21 cellular contexts compared by ENCODE assay signal in the genomic region with DNA sequence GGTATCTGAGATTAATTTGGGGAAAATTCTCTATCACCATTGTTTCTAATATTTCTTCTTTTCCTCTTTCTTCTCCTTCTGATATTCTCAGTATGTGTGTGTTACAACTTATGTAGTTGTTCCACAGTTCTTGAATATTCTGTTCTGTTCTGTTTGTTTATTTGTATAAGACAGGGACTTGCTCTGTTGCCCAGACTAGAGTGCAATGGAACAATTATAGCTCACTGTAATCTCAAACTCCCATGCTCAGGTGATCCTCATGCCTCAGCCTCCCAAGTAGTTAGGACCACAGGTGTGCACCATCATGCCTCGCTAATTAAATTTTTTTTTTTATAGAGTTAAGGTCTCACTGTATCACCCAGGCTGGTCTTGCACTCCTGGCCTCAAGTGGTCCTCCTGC.
"Had no signal": no experiment of that assay in that cellular context is flagged by ENCODE, and none has a peak within 500 bp of the region (broad histone marks: within the 10 kb centered on the region; RNA-seq: fewer than 3 reads in every experiment).

No MANE protein-coding gene starts in this region.

- H3K4me1 Mint-ChIP-seq: activated CD4-positive, alpha-beta memory T cell treated with anti-CD3 and anti-CD28 coated beads, Interleukin-2, amount 10 ng/mL, durations not matched to agents 7 days and 5 days; activated CD8-positive, alpha-beta memory T cell treated with anti-CD3 and anti-CD28 coated beads, Interleukin-2, amount 10 ng/mL, durations not matched to agents 7 days and 5 days; activated naive CD8-positive, alpha-beta T cell treated with anti-CD3 and anti-CD28 coated beads, Interleukin-2, amount 10 ng/mL, durations not matched to agents 7 days and 5 days; activated T-helper 17 cell treated with anti-CD3 and anti-CD28 coated beads, Interleukin-2, amount 50 U/mL, for 72 hours; central memory CD8-positive, alpha-beta T cell; naive thymus-derived CD8-positive, alpha-beta T cell; stimulated activated naive B cell treated with anti-CD40 and anti-IgM and Interleukin-4, amounts not matched to agents 10 μg/mL and 1 μg/mL and 100 μg/mL, for 72 hours; T-cell; WTC11 had no signal

- DNase-seq: activated CD4-positive, alpha-beta memory T cell treated with anti-CD3 and anti-CD28 coated beads, Interleukin-2, amount 10 ng/mL, durations not matched to agents 7 days and 5 days; activated CD4-positive, alpha-beta T cell treated with anti-CD3 and anti-CD28 coated beads for 4 hours; activated CD8-positive, alpha-beta memory T cell treated with anti-CD3 and anti-CD28 coated beads, Interleukin-2, amount 10 ng/mL, durations not matched to agents 7 days and 5 days; activated naive CD4-positive, alpha-beta T cell treated with Interleukin-2 at 50 U/mL for 16 hours; activated naive CD8-positive, alpha-beta T cell treated with anti-CD3 and anti-CD28 coated beads, Interleukin-2, amount 10 ng/mL, durations not matched to agents 7 days and 5 days; activated T-cell treated with anti-CD3 and anti-CD28 coated beads, Interleukin-2, amount 50 U/mL, for 1 hour; cortex of kidney; erythroblast; left cardiac atrium; mesendoderm; naive thymus-derived CD8-positive, alpha-beta T cell; right lobe of liver; stimulated activated naive B cell treated with anti-CD40 and anti-IgM and Interleukin-4, amounts not matched to agents 10 μg/mL and 1 μg/mL and 100 μg/mL, for 72 hours; T-cell; upper lobe of right lung had no signal

- H3K27ac Mint-ChIP-seq: activated CD4-positive, alpha-beta memory T cell treated with anti-CD3 and anti-CD28 coated beads, Interleukin-2, amount 10 ng/mL, durations not matched to agents 7 days and 5 days; activated CD8-positive, alpha-beta memory T cell treated with anti-CD3 and anti-CD28 coated beads, Interleukin-2, amount 10 ng/mL, durations not matched to agents 7 days and 5 days; activated naive CD8-positive, alpha-beta T cell treated with anti-CD3 and anti-CD28 coated beads, Interleukin-2, amount 10 ng/mL, durations not matched to agents 7 days and 5 days; activated T-helper 17 cell treated with anti-CD3 and anti-CD28 coated beads, Interleukin-2, amount 50 U/mL, for 72 hours; naive thymus-derived CD8-positive, alpha-beta T cell; stimulated activated naive B cell treated with anti-CD40 and anti-IgM and Interleukin-4, amounts not matched to agents 10 μg/mL and 1 μg/mL and 100 μg/mL, for 72 hours; T-cell; WTC11 had no signal

- H3K4me1 ChIP-seq: parathyroid adenoma, right lobe of liver had no signal

- ATAC-seq: activated CD8-positive, alpha-beta memory T cell treated with anti-CD3 and anti-CD28 coated beads, Interleukin-2, amount 10 ng/mL, durations not matched to agents 7 days and 5 days; activated T-helper 17 cell treated with anti-CD3 and anti-CD28 coated beads, Interleukin-2, amount 50 U/mL, for 72 hours; left cardiac atrium; naive thymus-derived CD8-positive, alpha-beta T cell; stimulated activated naive B cell treated with anti-CD40 and anti-IgM and Interleukin-4, amounts not matched to agents 10 μg/mL and 1 μg/mL and 100 μg/mL, for 72 hours; T-cell; WTC11 had no signal

- H3K9me3 ChIP-seq: right lobe of liver, upper lobe of right lung had no signal

- H3K36me3 Mint-ChIP-seq: activated CD8-positive, alpha-beta memory T cell treated with anti-CD3 and anti-CD28 coated beads, Interleukin-2, amount 10 ng/mL, durations not matched to agents 7 days and 5 days; activated naive CD8-positive, alpha-beta T cell treated with anti-CD3 and anti-CD28 coated beads, Interleukin-2, amount 10 ng/mL, durations not matched to agents 7 days and 5 days; naive thymus-derived CD8-positive, alpha-beta T cell; stimulated activated naive B cell treated with anti-CD40 and anti-IgM and Interleukin-4, amounts not matched to agents 10 μg/mL and 1 μg/mL and 100 μg/mL, for 72 hours; T-cell; WTC11 had no signal

- H3K27me3 ChIP-seq: brain microvascular endothelial cell, hepatocyte, right lobe of liver, upper lobe of right lung had no signal

- H3K4me3 Mint-ChIP-seq: activated CD4-positive, alpha-beta memory T cell treated with anti-CD3 and anti-CD28 coated beads, Interleukin-2, amount 10 ng/mL, durations not matched to agents 7 days and 5 days; activated CD8-positive, alpha-beta memory T cell treated with anti-CD3 and anti-CD28 coated beads, Interleukin-2, amount 10 ng/mL, durations not matched to agents 7 days and 5 days; activated naive CD8-positive, alpha-beta T cell treated with anti-CD3 and anti-CD28 coated beads, Interleukin-2, amount 10 ng/mL, durations not matched to agents 7 days and 5 days; activated T-helper 17 cell treated with anti-CD3 and anti-CD28 coated beads, Interleukin-2, amount 50 U/mL, for 72 hours; central memory CD8-positive, alpha-beta T cell; naive thymus-derived CD8-positive, alpha-beta T cell; stimulated activated naive B cell treated with anti-CD40 and anti-IgM and Interleukin-4, amounts not matched to agents 10 μg/mL and 1 μg/mL and 100 μg/mL, for 72 hours; T-cell; WTC11 had no signal

- H3K27ac ChIP-seq: hepatocyte, parathyroid adenoma, right lobe of liver, upper lobe of right lung had no signal

- H3K36me3 ChIP-seq: brain microvascular endothelial cell, right lobe of liver, upper lobe of right lung had no signal

- H3K4me3 ChIP-seq: hepatocyte, right lobe of liver, upper lobe of right lung had no signal

- H3K9me3 Mint-ChIP-seq: activated CD4-positive, alpha-beta memory T cell treated with anti-CD3 and anti-CD28 coated beads, Interleukin-2, amount 10 ng/mL, durations not matched to agents 7 days and 5 days; activated naive CD8-positive, alpha-beta T cell treated with anti-CD3 and anti-CD28 coated beads, Interleukin-2, amount 10 ng/mL, durations not matched to agents 7 days and 5 days; activated T-helper 17 cell treated with anti-CD3 and anti-CD28 coated beads, Interleukin-2, amount 50 U/mL, for 72 hours; central memory CD8-positive, alpha-beta T cell; naive thymus-derived CD8-positive, alpha-beta T cell; T-cell had no signal
